In genomic region chr16:88381820-88382451, GRCh38 we compare ENCODE assay signal across 20 cellular contexts. TPM values are rescaled to one million over a fixed set of nuclear protein-coding genes. Genes with fewer than 3 reads are reported as not detected.
A peak's percentile ranks its signal among the peaks of the same experiment; 100 is the strongest.
DNase-seq lines count a peak whose midpoint lies in the region; ATAC-seq and TF ChIP-seq lines count a peak whose summit lies in the region.
"Had no signal": no experiment of that assay in that cellular context is flagged by ENCODE, and none has a peak within 500 bp of the region (broad histone marks: within the 10 kb centered on the region; RNA-seq: fewer than 3 reads in every experiment).

No MANE protein-coding gene starts in this region.

- no peaks in the 10 kb centered on the region for H3K9me3 Mint-ChIP-seq in chondrocyte (ENCODE audit: low read depth)
- H3K9me3 Mint-ChIP-seq: activated naive CD4-positive, alpha-beta T cell treated with anti-CD3 and anti-CD28 coated beads, Interleukin-2, amount 50 U/mL, for 24 hours had no signal

- H3K27ac ChIP-seq in left ventricle myocardium inferior (replicated peaks) (no peak overlapping the region), lower lobe of right lung (no peak overlapping the region)
- H3K27ac ChIP-seq: parathyroid adenoma had no signal

- intact Hi-C loops in cardiac septum (cut with DNase I), result no loop called here
- intact Hi-C loops in left ventricle myocardium inferior (cut with micrococcal nuclease), result no loop called here
- intact Hi-C loops in lower lobe of right lung (cut with DNase I), result no loop called here

- no peak for TF ChIP-seq CTCF in left ventricle myocardium inferior (IDR thresholded peaks at IDR 0.05; ENCODE audit: borderline replicate concordance)
- no peak for TF ChIP-seq CTCF in chondrocyte (IDR thresholded peaks at IDR 0.05)
- TF ChIP-seq CTCF in lower lobe of right lung (IDR thresholded peaks at IDR 0.05), result no peak

- peak; percentile 33 for DNase-seq in cardiac septum (ENCODE audit: low spot score)
- DNase-seq in left ventricle myocardium inferior, result no peak
- DNase-seq in chondrocyte (ENCODE audit: low spot score), result peak; percentile 81
- DNase-seq in lower lobe of right lung, result peak; percentile 77
- no peak for DNase-seq in activated CD4-positive, alpha-beta T cell treated with anti-CD3 and anti-CD28 coated beads, Interleukin-2, amount 50 U/mL, for 4 hours
- DNase-seq in A172 (ENCODE audit: low spot score), result no peak
- DNase-seq: ACHN; activated CD8-positive, alpha-beta memory T cell treated with anti-CD3 and anti-CD28 coated beads, Interleukin-2, amount 50 U/mL, for 4 hours; effector CD4-positive, alpha-beta T cell; midbrain; NCI-H2029; NCI-H774; stimulated activated CD4-positive, alpha-beta T cell treated with anti-CD3 and anti-CD28 coated beads, Interleukin-15, amount 100 ng/mL, for 24 hours; substantia nigra; T-helper 17 cell had no signal

- H3K36me3 ChIP-seq in left ventricle myocardium inferior, result no peaks in the 10 kb centered on the region
- H3K36me3 ChIP-seq in lower lobe of right lung, result no peaks in the 10 kb centered on the region

- peaks cover 73% of the 10 kb centered on the region for H3K27me3 ChIP-seq in left ventricle myocardium inferior (ENCODE audit: low read depth)
- peaks cover 39% of the 10 kb centered on the region for H3K27me3 ChIP-seq in lower lobe of right lung (ENCODE audit: low read depth)

- H3K4me3 Mint-ChIP-seq in chondrocyte (ENCODE audit: unreplicated experiment), result peak overlapping the region; percentile 80

- H3K9me3 ChIP-seq in left ventricle myocardium inferior (replicated peaks) (no peaks in the 10 kb centered on the region), lower lobe of right lung (no peaks in the 10 kb centered on the region)

- no peak overlapping the region for H3K27ac Mint-ChIP-seq in chondrocyte (ENCODE audit: unreplicated experiment)
- H3K27ac Mint-ChIP-seq: activated naive CD4-positive, alpha-beta T cell treated with anti-CD3 and anti-CD28 coated beads, Interleukin-2, amount 50 U/mL, for 24 hours; T-helper 17 cell had no signal

- peaks cover 3% of the 10 kb centered on the region for H3K36me3 Mint-ChIP-seq in chondrocyte (ENCODE audit: low read depth)
- H3K36me3 Mint-ChIP-seq: activated naive CD4-positive, alpha-beta T cell treated with anti-CD3 and anti-CD28 coated beads, Interleukin-2, amount 50 U/mL, for 24 hours had no signal

- H3K4me1 ChIP-seq in left ventricle myocardium inferior (peaks cover 11% of the 10 kb centered on the region), lower lobe of right lung (peaks cover 17% of the 10 kb centered on the region)
- H3K4me1 ChIP-seq: parathyroid adenoma had no signal

- H3K4me3 ChIP-seq in left ventricle myocardium inferior (no peak overlapping the region), lower lobe of right lung (no peak overlapping the region)

- H3K27me3 Mint-ChIP-seq in chondrocyte (ENCODE audit: low read depth), result no peaks in the 10 kb centered on the region

- peak; percentile 52 to 55 for ATAC-seq in lower lobe of right lung
- ATAC-seq in HG02588 (IDR thresholded peaks at IDR 0.05; ENCODE audit: unreplicated experiment), result no peak
- no peak for ATAC-seq in HG02840 (IDR thresholded peaks at IDR 0.05; ENCODE audit: low FRiP score, unreplicated experiment)
- ATAC-seq: activated CD4-positive, CD25-positive, alpha-beta regulatory T cell treated with anti-CD3 and anti-CD28 coated beads, Interleukin-2, amount 50 U/mL, for 24 hours; T-helper 17 cell had no signal

- H3K4me1 Mint-ChIP-seq in chondrocyte (ENCODE audit: low read depth), result peaks cover 43% of the 10 kb centered on the region

RNA-seq across cellular contexts. Expression of gene ZNF469, which starts 0.8 kb away (rescaled TPM):
- total RNA-seq in cardiac septum (1.5 TPM), left ventricle myocardium inferior (0.74 TPM), chondrocyte (19.0 to 62.8 TPM (median 60.5 TPM) in 3 replicates), lower lobe of right lung (2.0 TPM)
- total RNA-seq in A172 (2014; rRNA removed; shearing (Covaris generic)), result 0.55 and 0.91 TPM in 2 replicates

Comparison
In these comparisons a context has a peak if more than half of its experiments do, and no peak if none do; other contexts are left out.
1. DNase-seq: peak in cardiac septum (single experiment), chondrocyte (single experiment) and lower lobe of right lung (single experiment); none in left ventricle myocardium inferior (single experiment), activated CD4-positive, alpha-beta T cell treated with anti-CD3 and anti-CD28 coated beads, Interleukin-2, amount 50 U/mL, for 4 hours (0 of 2) and A172 (single experiment).
2. ATAC-seq: peak in lower lobe of right lung (2 of 2); none in HG02588 (single experiment) and HG02840 (single experiment).